ENCODE assay signal across 21 cellular contexts in the genomic region with DNA sequence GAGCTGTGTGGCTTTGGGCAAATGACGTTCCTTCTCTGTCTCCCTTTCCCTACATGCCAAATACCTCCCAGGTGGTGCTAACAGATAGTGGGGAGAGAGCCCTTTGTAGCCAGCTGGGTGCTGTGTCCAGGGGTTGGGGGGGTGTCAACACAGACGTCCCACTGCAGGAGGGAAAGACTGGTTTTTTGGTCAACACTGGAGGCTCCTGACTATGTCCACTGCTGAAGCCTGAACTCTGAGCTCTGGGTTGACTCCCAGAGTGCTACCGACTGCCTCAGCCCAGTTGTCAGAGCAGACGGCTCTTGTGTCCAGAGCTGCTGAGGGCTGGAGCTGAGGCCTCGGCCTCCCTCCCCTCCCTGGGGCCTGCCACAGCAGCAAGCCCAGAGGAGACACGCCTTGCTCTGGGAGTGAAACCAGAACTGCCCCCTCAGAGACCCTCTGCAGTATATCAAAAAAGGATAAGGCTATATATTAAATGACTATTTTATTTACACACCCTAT.
"Had no signal": no experiment of that assay in that cellular context is flagged by ENCODE, and none has a peak within 500 bp of the region (broad histone marks: within the 10 kb centered on the region; RNA-seq: fewer than 3 reads in every experiment).

No MANE protein-coding gene starts in this region.

- H3K4me3 ChIP-seq: cardiac muscle cell, lower lobe of right lung, neural progenitor cell, prostate gland, tibial nerve had no signal

- DNase-seq: activated naive CD4-positive, alpha-beta T cell treated with anti-CD3 and anti-CD28 coated beads for 36 hours; activated naive CD8-positive, alpha-beta T cell treated with anti-CD3 and anti-CD28 coated beads, Interleukin-2, amount 10 ng/mL, durations not matched to agents 7 days and 5 days; activated T-cell treated with anti-CD3 and anti-CD28 coated beads, Interleukin-2, amount 50 U/mL, for 1 hour; amygdala; erythroblast; foreskin fibroblast; hippocampal formation; lower lobe of right lung; naive thymus-derived CD4-positive, alpha-beta T cell; stimulated activated CD4-positive, alpha-beta T cell treated with anti-CD3 and anti-CD28 coated beads, Interleukin-12 subunit alpha, Interleukin-12 subunit beta, amount 100 ng/mL, for 4 hours; stimulated activated CD4-positive, alpha-beta T cell treated with anti-CD3 and anti-CD28 coated beads, Interleukin-1b, Interleukin-23, amount 100 ng/mL, for 48 hours; substantia nigra; T1000 had no signal

- H3K4me1 Mint-ChIP-seq: activated naive CD8-positive, alpha-beta T cell treated with anti-CD3 and anti-CD28 coated beads, Interleukin-2, amount 10 ng/mL, durations not matched to agents 7 days and 5 days had no signal

- H3K27ac ChIP-seq: cardiac muscle cell, neural progenitor cell had no signal

- H3K27me3 ChIP-seq: cardiac muscle cell, neural progenitor cell, tibial nerve had no signal

- H3K27me3 Mint-ChIP-seq: activated naive CD8-positive, alpha-beta T cell treated with anti-CD3 and anti-CD28 coated beads, Interleukin-2, amount 10 ng/mL, durations not matched to agents 7 days and 5 days; stimulated activated naive CD8-positive, alpha-beta T cell treated with anti-CD3 and anti-CD28 coated beads, Interleukin-15, Interleukin-2, amounts not matched to agents 100 ng/mL and 50 ng/mL, for 24 hours had no signal

- H3K4me2 ChIP-seq: neural progenitor cell had no signal

- H3K9ac ChIP-seq: neural progenitor cell had no signal

- H3K36me3 ChIP-seq: neural progenitor cell, prostate gland, tibial nerve had no signal

- H3K9me3 ChIP-seq: lower lobe of right lung, prostate gland, tibial nerve had no signal

- H3K4me3 Mint-ChIP-seq: activated naive CD4-positive, alpha-beta T cell treated with anti-CD3 and anti-CD28 coated beads for 36 hours; activated naive CD8-positive, alpha-beta T cell treated with anti-CD3 and anti-CD28 coated beads, Interleukin-2, amount 10 ng/mL, durations not matched to agents 7 days and 5 days; naive thymus-derived CD4-positive, alpha-beta T cell; neural progenitor cell; stimulated activated naive CD8-positive, alpha-beta T cell treated with anti-CD3 and anti-CD28 coated beads, Interleukin-15, Interleukin-2, amounts not matched to agents 100 ng/mL and 50 ng/mL, for 24 hours; T-helper 1 cell treated with Interleukin-12 subunit alpha and Interleukin-12 subunit beta and Interleukin-4 antibody, amounts not matched to agents 30 μg/mL and 1 μg/mL, for 36 hours; WTC11 had no signal

- H3K9me3 Mint-ChIP-seq: activated naive CD4-positive, alpha-beta T cell treated with anti-CD3 and anti-CD28 coated beads for 36 hours; activated naive CD8-positive, alpha-beta T cell treated with anti-CD3 and anti-CD28 coated beads, Interleukin-2, amount 10 ng/mL, durations not matched to agents 7 days and 5 days; activated T-helper 2 cell treated with anti-CD3 and anti-CD28 coated beads, Interferon-gamma antibody, Interleukin-2, Interleukin-4, amounts not matched to agents 10 μg/mL and 5 μg/mL and 100 μg/mL, durations not matched to agents 14 hours and 24 hours and 36 hours; naive thymus-derived CD4-positive, alpha-beta T cell; neural progenitor cell; stimulated activated naive CD8-positive, alpha-beta T cell treated with anti-CD3 and anti-CD28 coated beads, Interleukin-15, Interleukin-2, amounts not matched to agents 100 ng/mL and 50 ng/mL, for 24 hours; T-helper 1 cell treated with Interleukin-12 subunit alpha and Interleukin-12 subunit beta and Interleukin-4 antibody, amounts not matched to agents 30 μg/mL and 1 μg/mL, for 36 hours; WTC11 had no signal

- H2AFZ ChIP-seq: neural progenitor cell had no signal

- H3K27ac Mint-ChIP-seq: activated naive CD4-positive, alpha-beta T cell treated with anti-CD3 and anti-CD28 coated beads for 36 hours; activated naive CD8-positive, alpha-beta T cell treated with anti-CD3 and anti-CD28 coated beads, Interleukin-2, amount 10 ng/mL, durations not matched to agents 7 days and 5 days; activated T-helper 2 cell treated with anti-CD3 and anti-CD28 coated beads, Interferon-gamma antibody, Interleukin-2, Interleukin-4, amounts not matched to agents 10 μg/mL and 5 μg/mL and 100 μg/mL, durations not matched to agents 14 hours and 24 hours and 36 hours; naive thymus-derived CD4-positive, alpha-beta T cell; stimulated activated naive CD8-positive, alpha-beta T cell treated with anti-CD3 and anti-CD28 coated beads, Interleukin-15, Interleukin-2, amounts not matched to agents 100 ng/mL and 50 ng/mL, for 24 hours; T-helper 1 cell treated with Interleukin-12 subunit alpha and Interleukin-12 subunit beta and Interleukin-4 antibody, amounts not matched to agents 30 μg/mL and 1 μg/mL, for 36 hours; WTC11 had no signal

- ATAC-seq: lower lobe of right lung; naive thymus-derived CD4-positive, alpha-beta T cell; WTC11 had no signal

- H3K36me3 Mint-ChIP-seq: activated naive CD8-positive, alpha-beta T cell treated with anti-CD3 and anti-CD28 coated beads, Interleukin-2, amount 10 ng/mL, durations not matched to agents 7 days and 5 days; naive thymus-derived CD4-positive, alpha-beta T cell; WTC11 had no signal
